21 cellular contexts compared by ENCODE assay signal in genomic region chr9:137731216-137731946, GRCh38.
"Had no signal": no experiment of that assay in that cellular context is flagged by ENCODE, and none has a peak within 500 bp of the region (broad histone marks: within the 10 kb centered on the region; RNA-seq: fewer than 3 reads in every experiment).

No MANE protein-coding gene starts in this region.

- H3K27ac Mint-ChIP-seq: activated CD4-positive, alpha-beta T cell treated with anti-CD3 and anti-CD28 coated beads for 36 hours; activated naive CD8-positive, alpha-beta T cell treated with anti-CD3 and anti-CD28 coated beads, Interleukin-2, amount 10 ng/mL, durations not matched to agents 7 days and 5 days; activated T-helper 17 cell treated with anti-CD3 and anti-CD28 coated beads, Interleukin-2, amount 50 U/mL, for 72 hours; natural killer cell had no signal

- H3K4me1 ChIP-seq: heart left ventricle, pancreas, sigmoid colon, uterus had no signal

- FAIRE-seq: colon, pancreas had no signal

- H3K4me3 ChIP-seq: heart left ventricle, pancreas, sigmoid colon, spleen, thyroid gland, uterus had no signal

- ATAC-seq: activated CD4-positive, alpha-beta T cell treated with anti-CD3 and anti-CD28 coated beads for 36 hours; activated T-helper 17 cell treated with anti-CD3 and anti-CD28 coated beads, Interleukin-2, amount 50 U/mL, for 72 hours; natural killer cell; stimulated activated naive B cell treated with anti-CD40 and anti-IgM and Interleukin-4, amounts not matched to agents 10 μg/mL and 1 μg/mL and 100 μg/mL, for 72 hours had no signal

- H3K9me3 ChIP-seq: neutrophil, pancreas, thyroid gland, uterus had no signal

- DNase-seq: activated CD4-positive, alpha-beta T cell treated with anti-CD3 and anti-CD28 coated beads for 36 hours; activated CD4-positive, alpha-beta T cell treated with anti-CD3 and anti-CD28 coated beads, Interleukin-2, amount 50 U/mL, for 48 hours; activated naive CD4-positive, alpha-beta T cell; activated naive CD8-positive, alpha-beta T cell treated with anti-CD3 and anti-CD28 coated beads, Interleukin-2, amount 10 ng/mL, durations not matched to agents 7 days and 5 days; brain microvascular endothelial cell; central memory CD4-positive, alpha-beta T cell; foreskin melanocyte; heart left ventricle; natural killer cell; pancreas; sigmoid colon; spleen; stimulated activated naive B cell treated with anti-CD40 and anti-IgM and Interleukin-4, amounts not matched to agents 10 μg/mL and 1 μg/mL and 100 μg/mL, for 72 hours; SW 1271; T-helper 2 cell; uterus; WERI-Rb-1 had no signal

- H3K27ac ChIP-seq: brain microvascular endothelial cell, heart left ventricle, neutrophil, sigmoid colon, spleen, thyroid gland, uterus, WERI-Rb-1 had no signal

- H3K27me3 ChIP-seq: brain microvascular endothelial cell, heart left ventricle, neutrophil, pancreas, sigmoid colon, spleen, thyroid gland, uterus had no signal

- H3K27me3 Mint-ChIP-seq: activated CD4-positive, alpha-beta T cell treated with anti-CD3 and anti-CD28 coated beads for 36 hours; activated naive CD8-positive, alpha-beta T cell treated with anti-CD3 and anti-CD28 coated beads, Interleukin-2, amount 10 ng/mL, durations not matched to agents 7 days and 5 days; activated T-helper 17 cell treated with anti-CD3 and anti-CD28 coated beads, Interleukin-2, amount 50 U/mL, for 72 hours; stimulated activated naive B cell treated with anti-CD40 and anti-IgM and Interleukin-4, amounts not matched to agents 10 μg/mL and 1 μg/mL and 100 μg/mL, for 72 hours had no signal

- H3K4me3 Mint-ChIP-seq: activated CD4-positive, alpha-beta T cell treated with anti-CD3 and anti-CD28 coated beads for 36 hours; activated naive CD8-positive, alpha-beta T cell treated with anti-CD3 and anti-CD28 coated beads, Interleukin-2, amount 10 ng/mL, durations not matched to agents 7 days and 5 days; activated T-helper 17 cell treated with anti-CD3 and anti-CD28 coated beads, Interleukin-2, amount 50 U/mL, for 72 hours; natural killer cell; stimulated activated naive B cell treated with anti-CD40 and anti-IgM and Interleukin-4, amounts not matched to agents 10 μg/mL and 1 μg/mL and 100 μg/mL, for 72 hours had no signal

- H3K36me3 ChIP-seq: thyroid gland, uterus had no signal
